ENCODE assay signal across 24 cellular contexts in genomic region chr17:57067781-57068180, GRCh38. TPM values are rescaled to one million over a fixed set of nuclear protein-coding genes. Genes with fewer than 3 reads are reported as not detected.
DNase-seq lines count a peak whose midpoint lies in the region; ATAC-seq and TF ChIP-seq lines count a peak whose summit lies in the region.
"Had no signal": no experiment of that assay in that cellular context is flagged by ENCODE, and none has a peak within 500 bp of the region (broad histone marks: within the 10 kb centered on the region; RNA-seq: fewer than 3 reads in every experiment).

No MANE protein-coding gene starts in this region.

- H3K27me3 Mint-ChIP-seq in MCF 10A (ENCODE audit: insufficient read depth, unreplicated experiment) = no peaks in the 10 kb centered on the region
- H3K27me3 Mint-ChIP-seq in neural progenitor cell (ENCODE audit: insufficient read depth, low read depth) = peaks cover 2% of the 10 kb centered on the region
- H3K27me3 Mint-ChIP-seq: IgD-negative memory B cell had no signal

- H3K27ac ChIP-seq in breast epithelium (peak overlapping the region; percentile 67 to 82), neural progenitor cell (no peak overlapping the region), prostate gland (no peak overlapping the region), osteoblast (ENCODE audit: low read depth, low read length) (no peak overlapping the region)
- H3K27ac ChIP-seq: HL-60 had no signal

- H3K36me3 ChIP-seq in breast epithelium (no peaks in the 10 kb centered on the region), neural progenitor cell (no peaks in the 10 kb centered on the region), prostate gland (no peaks in the 10 kb centered on the region), osteoblast (ENCODE audit: insufficient read depth, low read length) (no peaks in the 10 kb centered on the region)

- H3K79me2 ChIP-seq in neural progenitor cell (ENCODE audit: low read depth) (no peaks in the 10 kb centered on the region), osteoblast (ENCODE audit: insufficient read depth, low read length) (no peaks in the 10 kb centered on the region)

- peak overlapping the region; percentile 78 for H2AFZ ChIP-seq in neural progenitor cell (replicated peaks)
- no peak overlapping the region for H2AFZ ChIP-seq in osteoblast (ENCODE audit: low read length)

- H3K4me3 Mint-ChIP-seq in MCF 10A (ENCODE audit: unreplicated experiment) (no peak overlapping the region), neural progenitor cell (no peak overlapping the region)
- H3K4me3 Mint-ChIP-seq: CD14-positive monocyte, HFFc6, IgD-negative memory B cell had no signal

- peak overlapping the region; percentile 51 for H3K4me2 ChIP-seq in neural progenitor cell
- H3K4me2 ChIP-seq in osteoblast (ENCODE audit: insufficient read depth, low read length) = no peak overlapping the region

- intact Hi-C loops in breast epithelium (cut with DNase I; ENCODE audit: low total_unique reads) = no loop called here
- intact Hi-C loops in MCF 10A (cut with micrococcal nuclease) = no loop called here
- intact Hi-C loops in prostate gland (cut with DNase I) = no loop called here

- H3K9me3 Mint-ChIP-seq in MCF 10A (ENCODE audit: unreplicated experiment) (no peaks in the 10 kb centered on the region), neural progenitor cell (no peaks in the 10 kb centered on the region)
- H3K9me3 Mint-ChIP-seq: HFFc6, IgD-negative memory B cell had no signal

- no TSS peak for BruUV-seq in MCF 10A (replicated peaks; lab: Mats Ljungman, UMichigan)

- H3K9ac ChIP-seq in neural progenitor cell = no peak overlapping the region

- H3K4me1 ChIP-seq in breast epithelium = peaks cover 0 to 5% of the 10 kb centered on the region in 2 donors
- H3K4me1 ChIP-seq in neural progenitor cell = peaks cover 22% of the 10 kb centered on the region
- H3K4me1 ChIP-seq in prostate gland (replicated peaks) = no peaks in the 10 kb centered on the region
- no peaks in the 10 kb centered on the region for H3K4me1 ChIP-seq in osteoblast (ENCODE audit: insufficient read depth, low read length)
- H3K4me1 ChIP-seq: Caco-2 had no signal

- H3K9me3 ChIP-seq in breast epithelium = no peaks in the 10 kb centered on the region
- H3K9me3 ChIP-seq in neural progenitor cell (ENCODE audit: low read depth) = no peaks in the 10 kb centered on the region
- H3K9me3 ChIP-seq in prostate gland = no peaks in the 10 kb centered on the region
- no peaks in the 10 kb centered on the region for H3K9me3 ChIP-seq in osteoblast (ENCODE audit: low read depth, low read length)
- H3K9me3 ChIP-seq: Caco-2 had no signal

- DNase-seq in breast epithelium (ENCODE audit: low spot score in 2 of 2) (no peak), MCF 10A (ENCODE audit: unreplicated experiment) (no peak), left lobe of liver (ENCODE audit: low spot score) (no peak), neural progenitor cell (ENCODE audit: low spot score) (no peak), prostate gland (ENCODE audit: low spot score) (no peak), NCI-H1105 (lab: John Stamatoyannopoulos, UW) (no peak), osteoblast (ENCODE audit: insufficient read length, low spot score, missing footprints) (no peak)
- DNase-seq: 8988T, Caco-2, GDM1, GOT3, HFFc6, Kasumi-1, MM.1S, NCI-H1092, NCI-H146, NCI-H2081 treated with DMSO at 0.1 percent for 48 hours, NCI-H510A, NCI-H82, Right ventricle myocardium superior had no signal

- TF ChIP-seq POLR2A in breast epithelium (IDR thresholded peaks at IDR 0.05) = no peak
- TF ChIP-seq POLR2A in prostate gland (IDR thresholded peaks at IDR 0.05) = no peak

- H4K20me1 ChIP-seq in neural progenitor cell (ENCODE audit: low read depth) = no peaks in the 10 kb centered on the region
- no peaks in the 10 kb centered on the region for H4K20me1 ChIP-seq in osteoblast (ENCODE audit: insufficient read depth, low read length)

- TF ChIP-seq CTCF in breast epithelium (IDR thresholded peaks at IDR 0.05) (no peak), MCF 10A (IDR thresholded peaks at IDR 0.05; ENCODE audit: unreplicated experiment) (no peak), neural progenitor cell (IDR thresholded peaks at IDR 0.05) (no peak), prostate gland (IDR thresholded peaks at IDR 0.05) (no peak), osteoblast (IDR thresholded peaks at IDR 0.05; ENCODE audit: extremely low read depth, low read depth, low read length) (no peak)

- CTCF ChIA-PET in MCF 10A (lab: Yijun Ruan, JAX) = interaction anchor here (0.6 to 1.4 kb wide), 2 partner anchors 21 to 56 kb away, joined by 3 read pairs; no protein-coding TSS in a partner anchor

- H3F3A ChIP-seq in neural progenitor cell (ENCODE audit: low read depth) = peaks cover 22% of the 10 kb centered on the region

- H3K36me3 Mint-ChIP-seq in MCF 10A (ENCODE audit: insufficient read depth, unreplicated experiment) = no peaks in the 10 kb centered on the region
- H3K36me3 Mint-ChIP-seq in neural progenitor cell = no peaks in the 10 kb centered on the region
- H3K36me3 Mint-ChIP-seq: CD14-positive monocyte had no signal

- no peaks in the 10 kb centered on the region for H3K27me3 ChIP-seq in breast epithelium
- H3K27me3 ChIP-seq in neural progenitor cell = no peaks in the 10 kb centered on the region
- no peaks in the 10 kb centered on the region for H3K27me3 ChIP-seq in prostate gland (replicated peaks; ENCODE audit: insufficient read depth)
- H3K27me3 ChIP-seq in osteoblast (ENCODE audit: insufficient read depth, low read length) = no peaks in the 10 kb centered on the region

- WGBS in prostate gland = 87% methylated on average over 1 of the region's 1 CpG

- H3K27ac Mint-ChIP-seq in MCF 10A (ENCODE audit: low read depth, unreplicated experiment) (no peak overlapping the region), neural progenitor cell (no peak overlapping the region)
- H3K27ac Mint-ChIP-seq: CD14-positive monocyte, HFFc6, IgD-negative memory B cell had no signal

- ATAC-seq in left lobe of liver = peak; percentile 21
- no peak for ATAC-seq in HG02759 (IDR thresholded peaks at IDR 0.05; ENCODE audit: unreplicated experiment)

- H3K4me3 ChIP-seq in breast epithelium (no peak overlapping the region), neural progenitor cell (no peak overlapping the region), prostate gland (no peak overlapping the region), osteoblast (ENCODE audit: insufficient read depth, low read length) (no peak overlapping the region)

- H3K4me1 Mint-ChIP-seq in MCF 10A (ENCODE audit: insufficient read depth, unreplicated experiment) (no peaks in the 10 kb centered on the region), neural progenitor cell (peaks cover 34% of the 10 kb centered on the region)
- H3K4me1 Mint-ChIP-seq: CD14-positive monocyte, IgD-negative memory B cell had no signal

- POLR2A ChIA-PET in MCF 10A (lab: Yijun Ruan, JAX) = interaction anchor here (0.6 to 4.5 kb wide), 12 partner anchors 14 to 782 kb away, joined by 3 to 41 read pairs (median 4); partner anchors contain the start of genes AKAP1 and MRPS23

RNA-seq across cellular contexts. Expression of gene AKAP1, which starts 17.3 kb away (rescaled TPM):
- total RNA-seq in breast epithelium = 10 to 100 TPM; 38.1 to 87.7 (median 63.9) TPM
- total RNA-seq in MCF 10A (2022) = 19.6 and 32.4 TPM in 2 replicates
- total RNA-seq in left lobe of liver = 60.0 TPM
- 8.8 and 13.4 TPM in 2 replicates for total RNA-seq in neural progenitor cell (ENCODE audit: low replicate concordance)
- 100 to 1,000 TPM in 1 of 2 donors, 10 to 100 TPM in 1; 61.7 to 124 TPM for total RNA-seq in prostate gland
- total RNA-seq in osteoblast = 14.5 and 19.7 TPM in 2 replicates

Comparison
In these comparisons a context has a peak if more than half of its experiments do, and no peak if none do; other contexts are left out.
1. H3K27ac ChIP-seq: peak in breast epithelium (2 of 2); none in neural progenitor cell (single experiment), prostate gland (0 of 2) and osteoblast (single experiment).